ENCODE assay signal across 9 cellular contexts in the genomic region with DNA sequence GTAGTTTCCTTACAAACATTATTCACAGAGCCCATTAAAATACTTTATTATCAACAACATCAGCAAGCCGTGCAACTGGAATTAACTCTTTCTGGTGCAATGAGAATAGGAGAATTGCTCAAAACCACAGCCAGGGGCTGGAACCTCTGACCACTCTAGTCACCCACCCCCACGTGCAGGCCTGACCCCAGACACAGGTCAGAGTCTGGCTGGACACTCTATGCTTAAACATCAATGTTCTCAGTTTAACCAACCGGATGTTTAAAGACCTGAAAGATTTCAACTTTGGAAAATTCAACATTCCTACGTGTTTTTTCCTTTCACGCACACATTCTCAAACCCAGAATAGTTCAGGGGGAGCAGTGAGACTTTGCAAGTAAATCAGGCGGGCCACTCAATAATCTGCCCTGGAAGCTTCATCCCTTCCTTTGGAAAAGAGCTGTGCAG.
DNase-seq lines count a peak whose midpoint lies in the region; ATAC-seq, FAIRE-seq and TF ChIP-seq lines count a peak whose summit lies in the region.
"Had no signal": no experiment of that assay in that cellular context is flagged by ENCODE, and none has a peak within 500 bp of the region (broad histone marks: within the 10 kb centered on the region; RNA-seq: fewer than 3 reads in every experiment).

No MANE protein-coding gene starts in this region.

- peak overlapping the region; percentile 76 to 97 (median 90) for H3K27ac Mint-ChIP-seq in CD4-positive, CD25-positive, alpha-beta regulatory T cell
- peak overlapping the region; percentile 79 for H3K27ac Mint-ChIP-seq in neural crest cell (ENCODE audit: unreplicated experiment)

- peaks cover 28% of the 10 kb centered on the region for H3K36me3 Mint-ChIP-seq in CD4-positive, CD25-positive, alpha-beta regulatory T cell
- H3K36me3 Mint-ChIP-seq in neural crest cell (ENCODE audit: low read depth) = peaks cover 19% of the 10 kb centered on the region

- ATAC-seq in CD4-positive, CD25-positive, alpha-beta regulatory T cell (ENCODE audit: low read depth in 2 of 2) = no peak
- ATAC-seq in GM19328 (IDR thresholded peaks at IDR 0.05; ENCODE audit: unreplicated experiment) (no peak), HG03469 (IDR thresholded peaks at IDR 0.05; ENCODE audit: unreplicated experiment) (no peak)

- H3K27me3 Mint-ChIP-seq in CD4-positive, CD25-positive, alpha-beta regulatory T cell = no peaks in the 10 kb centered on the region
- no peaks in the 10 kb centered on the region for H3K27me3 Mint-ChIP-seq in neural crest cell (ENCODE audit: low read depth)

- H3K4me1 Mint-ChIP-seq in CD4-positive, CD25-positive, alpha-beta regulatory T cell = peaks cover 34 to 72% (median 55%) of the 10 kb centered on the region in 4 donors
- peaks cover 36% of the 10 kb centered on the region for H3K4me1 Mint-ChIP-seq in neural crest cell

- H3K36me3 ChIP-seq in CD4-positive, CD25-positive, alpha-beta regulatory T cell (ENCODE audit: control insufficient read depth, insufficient read depth, low read length) = peaks cover 31% of the 10 kb centered on the region
- peaks cover 32% of the 10 kb centered on the region for H3K36me3 ChIP-seq in HUES64 (ENCODE audit: insufficient read depth, low read length)

- no peaks in the 10 kb centered on the region for H3K27me3 ChIP-seq in CD4-positive, CD25-positive, alpha-beta regulatory T cell (ENCODE audit: control insufficient read depth, insufficient read depth, low read length)
- no peaks in the 10 kb centered on the region for H3K27me3 ChIP-seq in HUES64 (ENCODE audit: insufficient read depth, low read length)

- no peaks in the 10 kb centered on the region for H3K9me3 ChIP-seq in CD4-positive, CD25-positive, alpha-beta regulatory T cell (ENCODE audit: control insufficient read depth in 2 of 2, low read length in 2 of 2)
- no peaks in the 10 kb centered on the region for H3K9me3 ChIP-seq in HUES64 (ENCODE audit: insufficient read depth, low read depth, low read length)

- no peaks in the 10 kb centered on the region for H3K9me3 Mint-ChIP-seq in CD4-positive, CD25-positive, alpha-beta regulatory T cell
- H3K9me3 Mint-ChIP-seq in neural crest cell = peaks cover 2% of the 10 kb centered on the region

- H3K27ac ChIP-seq in CD4-positive, CD25-positive, alpha-beta regulatory T cell (ENCODE audit: insufficient read depth, low read length, poor library complexity, severe bottlenecking) = peak overlapping the region; percentile 63
- H3K27ac ChIP-seq in HUES64 (ENCODE audit: low read depth, low read length) (peak overlapping the region; percentile 94), coronary artery (peak overlapping the region; percentile 47 to 54)

- TF ChIP-seq CTCF in coronary artery (IDR thresholded peaks at IDR 0.05) (no peak), neural crest cell (conservative IDR thresholded peaks at IDR 0.05) (no peak)

- 40% methylated on average over 6 of the region's 6 CpGs for WGBS in HUES64

- peaks cover 29% of the 10 kb centered on the region for H3K4me1 ChIP-seq in CD4-positive, CD25-positive, alpha-beta regulatory T cell (ENCODE audit: control insufficient read depth, insufficient read depth, low read length, poor library complexity, severe bottlenecking)
- H3K4me1 ChIP-seq in HUES64 (ENCODE audit: insufficient read depth, low read length) = peaks cover 56% of the 10 kb centered on the region

- H3K4me3 ChIP-seq in CD4-positive, CD25-positive, alpha-beta regulatory T cell (ENCODE audit: low read depth, low read length) = peak overlapping the region; percentile 78
- H3K4me3 ChIP-seq in HUES64 (ENCODE audit: low read length) = peak overlapping the region; percentile 20
- peak overlapping the region; percentile 27 for H3K4me3 ChIP-seq in coronary artery

- H3K9ac ChIP-seq in HUES64 (ENCODE audit: low read depth, low read length) = peak overlapping the region; percentile 47; the same call in 1 of the 2 replicates

- no peak for DNase-seq in CD4-positive, CD25-positive, alpha-beta regulatory T cell
- no peak for DNase-seq in coronary artery (ENCODE audit: low spot score)
- no peak for DNase-seq in neural crest cell (ENCODE audit: low read depth, low spot score)
- no peak for DNase-seq in D341Med (ENCODE audit: low spot score)
- DNase-seq in urothelium cell line (ENCODE audit: low spot score) = no peak
- DNase-seq: occipital lobe had no signal

- H3K4me3 Mint-ChIP-seq in CD4-positive, CD25-positive, alpha-beta regulatory T cell = peak overlapping the region; percentile 43 to 83 (median 64)
- H3K4me3 Mint-ChIP-seq in neural crest cell = peak overlapping the region; percentile 4

- FAIRE-seq in urothelium cell line (lab: Jason Lieb, UNC) = no peak

Comparison
In these comparisons a context has a peak if more than half of its experiments do, and no peak if none do; other contexts are left out.
1. H3K4me3 ChIP-seq: peak in every context shown above with its lines; median percentile 78 in CD4-positive, CD25-positive, alpha-beta regulatory T cell; 27 in coronary artery; 20 in HUES64.